1 cellular context compared by ENCODE assay signal in genomic region chr4:12499693-12500092, GRCh38.
TF ChIP-seq lines count a peak whose summit lies in the region.

No MANE protein-coding gene starts in this region.

TF ChIP-seq in HepG2, 621 proteins besides CTCF, POLR2A, EP300 and RAD21 (continued from another document and continues in another):
- TF ChIP-seq ZNF780A (CRISPR knock-in tag; IDR thresholded peaks at IDR 0.05): no peak
- TF ChIP-seq MEIS1 (CRISPR knock-in tag; IDR thresholded peaks at IDR 0.05; ENCODE audit: borderline replicate concordance): no peak
- TF ChIP-seq ZNF841 (CRISPR knock-in tag; IDR thresholded peaks at IDR 0.05; ENCODE audit: borderline replicate concordance): no peak
- TF ChIP-seq KDM5B (CRISPR knock-in tag; IDR thresholded peaks at IDR 0.05; ENCODE audit: borderline replicate concordance): no peak
- TF ChIP-seq THAP8 (CRISPR knock-in tag; IDR thresholded peaks at IDR 0.05; ENCODE audit: borderline replicate concordance): no peak
- TF ChIP-seq ZFP62 (CRISPR knock-in tag; IDR thresholded peaks at IDR 0.05): no peak
- no peak for TF ChIP-seq ZNF10 (CRISPR knock-in tag; IDR thresholded peaks at IDR 0.05; ENCODE audit: borderline replicate concordance, low read depth)
- TF ChIP-seq ZNF574 (CRISPR knock-in tag; IDR thresholded peaks at IDR 0.05): no peak
- TF ChIP-seq SOX13 (IDR thresholded peaks at IDR 0.05): peak; percentile 96
- TF ChIP-seq SOX13 (CRISPR knock-in tag; conservative IDR thresholded peaks at IDR 0.05 in 1 of 2, IDR thresholded peaks at IDR 0.05 in 1 of 2): peak in 1 of 2 experiments; percentile 99; a peak in 2 of 4 replicates
- no peak for TF ChIP-seq NR3C1 (CRISPR knock-in tag; IDR thresholded peaks at IDR 0.05)
- TF ChIP-seq NFE2L1 (CRISPR knock-in tag; IDR thresholded peaks at IDR 0.05; ENCODE audit: borderline replicate concordance): no peak
- TF ChIP-seq ZNF354B (CRISPR knock-in tag; IDR thresholded peaks at IDR 0.05): no peak
- peak; percentile 86; the same call in 1 of the 2 replicates for TF ChIP-seq MIER3 (CRISPR knock-in tag; IDR thresholded peaks at IDR 0.05; ENCODE audit: borderline replicate concordance)
- peak; percentile 75 for TF ChIP-seq SMAD3 (CRISPR knock-in tag; IDR thresholded peaks at IDR 0.05)
- TF ChIP-seq PHB2 (IDR thresholded peaks at IDR 0.05; ENCODE audit: partially characterized antibody): no peak
- TF ChIP-seq CHD2 (IDR thresholded peaks at IDR 0.05; ENCODE audit: low read depth, low read length): no peak
- no peak for TF ChIP-seq ATRX (CRISPR knock-in tag; IDR thresholded peaks at IDR 0.05; ENCODE audit: borderline replicate concordance)
- TF ChIP-seq KDM5A (IDR thresholded peaks at IDR 0.05; ENCODE audit: borderline replicate concordance, low read length): no peak
- peak; percentile 58; the same call in 1 of the 2 replicates for TF ChIP-seq SAP130 (CRISPR knock-in tag; IDR thresholded peaks at IDR 0.05; ENCODE audit: low read depth)
- no peak for TF ChIP-seq BCL3 (CRISPR knock-in tag; IDR thresholded peaks at IDR 0.05)
- no peak for TF ChIP-seq ZC3H13 (CRISPR knock-in tag; IDR thresholded peaks at IDR 0.05)
- no peak for TF ChIP-seq EEA1 (CRISPR knock-in tag; IDR thresholded peaks at IDR 0.05; ENCODE audit: borderline replicate concordance)
- TF ChIP-seq SALL1 (CRISPR knock-in tag; IDR thresholded peaks at IDR 0.05): peak; percentile 77; the same call in 1 of the 2 replicates
- no peak for TF ChIP-seq JUNB (CRISPR knock-in tag; IDR thresholded peaks at IDR 0.05; ENCODE audit: borderline replicate concordance)
- TF ChIP-seq IRF2 (CRISPR knock-in tag; IDR thresholded peaks at IDR 0.05): peak; percentile 74
- TF ChIP-seq IKZF5 (CRISPR knock-in tag; IDR thresholded peaks at IDR 0.05): peak; percentile 62; the same call in 1 of the 2 replicates
- TF ChIP-seq ZNF660 (CRISPR knock-in tag; IDR thresholded peaks at IDR 0.05; ENCODE audit: borderline replicate concordance, low read depth): no peak
- TF ChIP-seq ZNF619 (CRISPR knock-in tag; IDR thresholded peaks at IDR 0.05): no peak
- no peak for TF ChIP-seq HNRNPH1 (optimal IDR thresholded peaks at IDR 0.05; ENCODE audit: low read depth, low read length)
- TF ChIP-seq FLYWCH1 (CRISPR knock-in tag; IDR thresholded peaks at IDR 0.05): no peak
- no peak for TF ChIP-seq SUZ12 (IDR thresholded peaks at IDR 0.05; ENCODE audit: low read depth, low read length)
- no peak for TF ChIP-seq ZNF235 (CRISPR knock-in tag; IDR thresholded peaks at IDR 0.05; ENCODE audit: borderline replicate concordance)
- no peak for TF ChIP-seq HCFC1 (IDR thresholded peaks at IDR 0.05; ENCODE audit: low read depth, low read length)
- TF ChIP-seq ZNF512 (CRISPR knock-in tag; IDR thresholded peaks at IDR 0.05): no peak
- TF ChIP-seq ZC3H4 (CRISPR knock-in tag; IDR thresholded peaks at IDR 0.05; ENCODE audit: borderline replicate concordance): no peak
- peak; percentile 52; the same call in 1 of the 2 replicates for TF ChIP-seq NFKBIZ (CRISPR knock-in tag; IDR thresholded peaks at IDR 0.05)
- TF ChIP-seq ZNF44 (CRISPR knock-in tag; IDR thresholded peaks at IDR 0.05): peak; percentile 100
- no peak for TF ChIP-seq ZNF567 (CRISPR knock-in tag; IDR thresholded peaks at IDR 0.05; ENCODE audit: borderline replicate concordance)
- TF ChIP-seq RAD51 (IDR thresholded peaks at IDR 0.05; ENCODE audit: borderline replicate concordance): no peak
- no peak for TF ChIP-seq ZNF569 (CRISPR knock-in tag; IDR thresholded peaks at IDR 0.05; ENCODE audit: borderline replicate concordance)
- no peak for TF ChIP-seq ZNF549 (CRISPR knock-in tag; IDR thresholded peaks at IDR 0.05)
- no peak for TF ChIP-seq PRMT3 (CRISPR knock-in tag; IDR thresholded peaks at IDR 0.05; ENCODE audit: borderline replicate concordance, low read depth)
- no peak for TF ChIP-seq ZNF142 (CRISPR knock-in tag; IDR thresholded peaks at IDR 0.05)
- TF ChIP-seq JARID2 (CRISPR knock-in tag; IDR thresholded peaks at IDR 0.05; ENCODE audit: insufficient replicate concordance): no peak
- TF ChIP-seq ARNTL (CRISPR knock-in tag; IDR thresholded peaks at IDR 0.05): peak; percentile 89
- no peak for TF ChIP-seq ZNF878 (CRISPR knock-in tag; IDR thresholded peaks at IDR 0.05)
- TF ChIP-seq KAT8 (CRISPR knock-in tag; IDR thresholded peaks at IDR 0.05): peak; percentile 50; the same call in 1 of the 2 replicates
- TF ChIP-seq ZNF747 (CRISPR knock-in tag; IDR thresholded peaks at IDR 0.05; ENCODE audit: borderline replicate concordance): 0 out of 2 replicates have a peak, but pooled peaks have one; percentile 21
- 0 out of 2 replicates have a peak, but pooled peaks have one; percentile 22 for TF ChIP-seq HMGXB3 (CRISPR knock-in tag; IDR thresholded peaks at IDR 0.05; ENCODE audit: borderline replicate concordance)
- TF ChIP-seq SRF (IDR thresholded peaks at IDR 0.05; ENCODE audit: low read depth, low read length): no peak
- TF ChIP-seq ZKSCAN5 (CRISPR knock-in tag; IDR thresholded peaks at IDR 0.05): 0 out of 2 replicates have a peak, but pooled peaks have one; percentile 25
- TF ChIP-seq TARDBP (CRISPR knock-in tag; IDR thresholded peaks at IDR 0.05): peak; percentile 93
- TF ChIP-seq ELF3 (CRISPR knock-in tag; IDR thresholded peaks at IDR 0.05): peak; percentile 81
